17 cellular contexts compared by ENCODE assay signal in the genomic region with DNA sequence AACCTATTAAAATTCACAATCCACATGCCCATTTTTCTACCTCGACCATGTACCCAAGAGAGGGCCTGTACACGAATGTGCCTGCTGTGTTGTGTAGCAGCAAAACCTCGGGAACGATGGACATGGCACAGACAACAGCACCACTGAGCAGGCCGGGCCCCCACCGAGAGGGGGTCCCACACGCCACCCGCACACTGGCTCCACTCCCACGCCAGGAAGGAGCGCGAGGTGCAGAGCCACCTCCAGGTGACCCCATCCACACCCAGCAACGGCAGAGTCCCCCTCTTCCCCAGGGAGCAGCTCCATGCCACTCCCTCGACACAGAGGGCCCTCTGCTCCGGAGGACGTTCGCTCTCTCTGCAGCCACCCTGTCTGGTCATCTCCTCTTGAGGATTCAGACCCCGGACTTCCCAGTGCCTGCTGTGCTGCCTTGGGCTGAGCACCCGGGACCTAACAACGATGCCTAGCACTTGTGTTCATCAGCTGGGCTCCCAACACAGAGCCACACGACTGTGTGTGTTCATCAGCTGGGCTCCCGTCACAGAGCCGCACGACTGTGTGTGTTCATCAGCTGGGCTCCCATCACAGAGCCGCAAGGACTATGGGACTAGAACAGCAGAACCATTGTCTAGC. TPM values are rescaled to one million over a fixed set of nuclear protein-coding genes. Genes with fewer than 3 reads are reported as not detected.
DNase-seq lines count a peak whose midpoint lies in the region; ATAC-seq and TF ChIP-seq lines count a peak whose summit lies in the region.
"Had no signal": no experiment of that assay in that cellular context is flagged by ENCODE, and none has a peak within 500 bp of the region (broad histone marks: within the 10 kb centered on the region; RNA-seq: fewer than 3 reads in every experiment).

No MANE protein-coding gene starts in this region.

- DNase-seq in MCF 10A (ENCODE audit: unreplicated experiment) (no peak), breast epithelium (ENCODE audit: low spot score in 2 of 2) (no peak), mesenteric fat pad (ENCODE audit: low spot score) (peak; percentile 85), superior temporal gyrus (ENCODE audit: extremely low spot score) (peak; percentile 42), activated gamma-delta T cell treated with Interleukin-2 at 50 U/mL for 16 hours (no peak), foreskin fibroblast (no peak)
- DNase-seq: Calu3; CD4-positive, alpha-beta memory T cell; KG1; NCI-H187; NCI-H226; NCI-H82; OCI-M1; SHP77 treated with DMSO at 0.1 percent for 48 hours had no signal

- H3K27ac Mint-ChIP-seq in MCF 10A (ENCODE audit: low read depth, unreplicated experiment), result peak overlapping the region; percentile 61
- H3K27ac Mint-ChIP-seq: CD4-positive, alpha-beta memory T cell had no signal

- no peak for TF ChIP-seq POLR2A in breast epithelium (IDR thresholded peaks at IDR 0.05)

- TF ChIP-seq CTCF in MCF 10A (IDR thresholded peaks at IDR 0.05; ENCODE audit: unreplicated experiment) (no peak), breast epithelium (IDR thresholded peaks at IDR 0.05) (no peak), VCaP (conservative IDR thresholded peaks at IDR 0.05) (no peak), foreskin fibroblast (IDR thresholded peaks at IDR 0.05; ENCODE audit: low read depth, low read length) (no peak)

- H3K4me1 Mint-ChIP-seq in MCF 10A (ENCODE audit: insufficient read depth, unreplicated experiment), result peaks cover 10% of the 10 kb centered on the region
- H3K4me1 Mint-ChIP-seq: CD4-positive, alpha-beta memory T cell had no signal

- H3K27ac ChIP-seq in breast epithelium, result no peak overlapping the region
- peak overlapping the region; percentile 90 for H3K27ac ChIP-seq in VCaP
- H3K27ac ChIP-seq: BLaER1 had no signal

- POLR2A ChIA-PET in MCF 10A (lab: Yijun Ruan, JAX), result interaction anchor here (0.6 kb wide), 1 partner anchor 663 kb away, joined by 3 read pairs; no protein-coding TSS in a partner anchor

- no peaks in the 10 kb centered on the region for H3K4me1 ChIP-seq in breast epithelium

- H3K27me3 ChIP-seq in breast epithelium, result no peaks in the 10 kb centered on the region
- H3K27me3 ChIP-seq: BLaER1 had no signal

- peaks cover 8% of the 10 kb centered on the region for H3K9me3 Mint-ChIP-seq in MCF 10A (ENCODE audit: unreplicated experiment)
- H3K9me3 Mint-ChIP-seq: CD4-positive, alpha-beta memory T cell had no signal

- no peak overlapping the region for H3K4me3 Mint-ChIP-seq in MCF 10A (ENCODE audit: unreplicated experiment)
- H3K4me3 Mint-ChIP-seq: CD4-positive, alpha-beta memory T cell had no signal

- H3K36me3 Mint-ChIP-seq in MCF 10A (ENCODE audit: insufficient read depth, unreplicated experiment), result no peaks in the 10 kb centered on the region
- H3K36me3 Mint-ChIP-seq: CD4-positive, alpha-beta memory T cell had no signal

- intact Hi-C loops in MCF 10A (cut with micrococcal nuclease), result no loop called here
- intact Hi-C loops in breast epithelium (cut with DNase I; ENCODE audit: low total_unique reads), result no loop called here

- ATAC-seq in GM21381 (IDR thresholded peaks at IDR 0.05; ENCODE audit: unreplicated experiment), result no peak

- BruUV-seq in MCF 10A (replicated peaks; lab: Mats Ljungman, UMichigan), result no TSS peak

- CTCF ChIA-PET in MCF 10A (lab: Yijun Ruan, JAX), result interaction anchor here (0.6 to 0.7 kb wide), 3 partner anchors 32 to 241 kb away, joined by 3 read pairs; no protein-coding TSS in a partner anchor

- H3K4me3 ChIP-seq in breast epithelium (no peak overlapping the region), foreskin fibroblast (ENCODE audit: low read depth in 1 of 2, low read length in 2 of 2) (no peak overlapping the region)
- H3K4me3 ChIP-seq: BLaER1 had no signal

- H3K27me3 Mint-ChIP-seq in MCF 10A (ENCODE audit: insufficient read depth, unreplicated experiment), result no peaks in the 10 kb centered on the region

- no peaks in the 10 kb centered on the region for H3K9me3 ChIP-seq in breast epithelium
- H3K9me3 ChIP-seq: BLaER1 had no signal

- no peaks in the 10 kb centered on the region for H3K36me3 ChIP-seq in breast epithelium
- H3K36me3 ChIP-seq: BLaER1 had no signal

RNA-seq across cellular contexts. Expression of gene ADAMTS2, which starts 25.3 kb away (rescaled TPM):
- total RNA-seq in MCF 10A (2022) (0.17 TPM in 1 of 2 replicates, not detected in the other), breast epithelium (10 to 100 TPM; 11.3 to 51.8 (median 19.7) TPM), mesenteric fat pad (79.4 TPM)
- total RNA-seq: Calu3; CD4-positive, alpha-beta memory T cell had no signal

Comparison
In these comparisons a context has a peak if more than half of its experiments do, and no peak if none do; other contexts are left out.
1. RNA of gene ADAMTS2, which starts 25.3 kb away (total RNA-seq): 79.4 TPM in mesenteric fat pad (single experiment) and 11.3 to 51.8 TPM in breast epithelium; 0.17 TPM in MCF 10A; every median in the first group is over 10 times any median in the second.
2. DNase-seq: peak in mesenteric fat pad (single experiment) and superior temporal gyrus (single experiment); none in MCF 10A (single experiment), breast epithelium (0 of 2), activated gamma-delta T cell treated with Interleukin-2 at 50 U/mL for 16 hours (single experiment) and foreskin fibroblast (0 of 2).